ENCODE assay signal across 8 cellular contexts in genomic region chr3:123202451-123202850, GRCh38. TPM values are rescaled to one million over a fixed set of nuclear protein-coding genes. Genes with fewer than 3 reads are reported as not detected.
DNase-seq lines count a peak whose midpoint lies in the region; ATAC-seq and TF ChIP-seq lines count a peak whose summit lies in the region.

No MANE protein-coding gene starts in this region.

- H3K79me2 ChIP-seq in GM23248 (ENCODE audit: insufficient read depth): peaks cover 55% of the 10 kb centered on the region

- no peaks in the 10 kb centered on the region for H3K9me3 ChIP-seq in GM23248 (ENCODE audit: low read depth)

- peak overlapping the region; percentile 99 for H3K4me2 ChIP-seq in GM23248 (ENCODE audit: unreplicated experiment)

- H4K20me1 ChIP-seq in GM23248 (ENCODE audit: insufficient read depth): no peaks in the 10 kb centered on the region

- no peaks in the 10 kb centered on the region for H3K9me2 ChIP-seq in GM23248 (ENCODE audit: insufficient read depth)

- peak overlapping the region; percentile 92 for H3K9ac ChIP-seq in GM23248

- DNase-seq in AG04449 (ENCODE audit: low read depth, low spot score) (no peak), GM23248 (peak; percentile 36), glomerular visceral epithelial cell (ENCODE audit: extremely low spot score) (peak; percentile 1), skeletal muscle cell (ENCODE audit: low read depth) (no peak), NCI-H2196 treated with DMSO at 0.1 percent for 48 hours (lab: John Stamatoyannopoulos, UW; ENCODE audit: unreplicated experiment) (no peak), NCI-H2107 (lab: John Stamatoyannopoulos, UW) (no peak)

- POLR2A ChIA-PET in AG04449 (lab: Yijun Ruan, JAX): no interaction called here

- CTCF ChIA-PET in AG04449 (lab: Yijun Ruan, JAX): interaction anchor here (1.1 kb wide), 1 partner anchor 160 kb away, joined by 3 read pairs; no protein-coding TSS in a partner anchor

- no peak for ATAC-seq in GM19395 (IDR thresholded peaks at IDR 0.05; ENCODE audit: unreplicated experiment)

- no peaks in the 10 kb centered on the region for H3K4me1 ChIP-seq in GM23248 (ENCODE audit: insufficient read depth)

- no peaks in the 10 kb centered on the region for H3K27me3 ChIP-seq in GM23248 (replicated peaks; ENCODE audit: insufficient read depth)

- TF ChIP-seq CTCF in AG04449 (IDR thresholded peaks at IDR 0.05; ENCODE audit: insufficient read depth, low read length, missing control alignments): no peak
- no peak for TF ChIP-seq CTCF in WI38 (IDR thresholded peaks at IDR 0.05; ENCODE audit: low read depth, low read length)

- in situ Hi-C loops in GM23248 (cut with MboI): no loop called here

- H3F3A ChIP-seq in GM23248 (ENCODE audit: insufficient read depth): no peaks in the 10 kb centered on the region

- H3K36me3 ChIP-seq in GM23248 (ENCODE audit: low read depth): no peaks in the 10 kb centered on the region

- WGBS in GM23248 (ENCODE audit: low coverage in 1 of 2, low lambda C conversion rate in 2 of 2, missing lambda C conversion rate in 2 of 2), 2 experiments: 1 to 3% methylated on average over 7 of the region's 7 CpGs

- peak overlapping the region; percentile 99 for H3K4me3 ChIP-seq in AG04449 (ENCODE audit: low read depth, low read length)
- H3K4me3 ChIP-seq in GM23248: peak overlapping the region; percentile 86
- H3K4me3 ChIP-seq in WI38 (ENCODE audit: low read depth, low read length): peak overlapping the region; percentile 99
- H3K4me3 ChIP-seq in skeletal muscle cell (ENCODE audit: low read depth, low read length): peak overlapping the region; percentile 95

- peak overlapping the region; percentile 97 for H2AFZ ChIP-seq in GM23248

- H3K27ac ChIP-seq in GM23248: 0 out of 2 replicates have a peak overlapping the region, but pooled peaks have one; percentile 44

RNA-seq across cellular contexts. Expression of gene SEC22A, which starts 0.7 kb away (rescaled TPM):
- 44.5 and 47.3 TPM in 2 replicates for total RNA-seq in GM23248 (2014; rRNA removed; shearing (Covaris generic))
- polyA plus RNA-seq in GM23248 (2016; fragmentation: Nextera tagmentation; extraction: Ambion mirVana): 35.1 and 35.2 TPM in 2 replicates

Comparison
In these comparisons a context has a peak if more than half of its experiments do, and no peak if none do; other contexts are left out.
1. DNase-seq: peak in GM23248 (single experiment) and glomerular visceral epithelial cell (single experiment); none in AG04449 (single experiment), skeletal muscle cell (single experiment), NCI-H2196 treated with DMSO at 0.1 percent for 48 hours (single experiment) and NCI-H2107 (single experiment).
2. Peak in every context shown above with its lines, with median percentiles within 50 percentile points of each other: H3K4me3 ChIP-seq.